In genomic region chr11:125625594-125626380, GRCh38 we compare ENCODE assay signal across 8 cellular contexts. TPM values are rescaled to one million over a fixed set of nuclear protein-coding genes. Genes with fewer than 3 reads are reported as not detected.
DNase-seq lines count a peak whose midpoint lies in the region; ATAC-seq and TF ChIP-seq lines count a peak whose summit lies in the region.

No MANE protein-coding gene starts in this region.

- no peaks in the 10 kb centered on the region for H3K9me3 ChIP-seq in colonic mucosa

- peak overlapping the region; percentile 89 for H3K27ac ChIP-seq in colonic mucosa

- intact Hi-C loops in colonic mucosa (cut with DNase I) = no loop called here
- intact Hi-C loops in left colon (cut with DNase I, micrococcal nuclease) = loop anchor here in 1 of 2 donors (10.0 kb wide), 1 partner anchor 259 kb away; the partner anchor contains the start of gene HYLS1

- peak overlapping the region; percentile 76 for H3K4me3 ChIP-seq in colonic mucosa

- H3K4me1 ChIP-seq in colonic mucosa = peaks cover 4% of the 10 kb centered on the region

- H3K36me3 ChIP-seq in colonic mucosa = no peaks in the 10 kb centered on the region

- H3K27me3 ChIP-seq in colonic mucosa = no peaks in the 10 kb centered on the region

- peak; percentile 93 for DNase-seq in Ammon's horn (ENCODE audit: low spot score)
- DNase-seq in NCI-H446 treated with DMSO at 0.1 percent for 48 hours (lab: John Stamatoyannopoulos, UW) = peak; percentile 87
- DNase-seq in activated CD4-positive, alpha-beta T cell treated with anti-CD3 and anti-CD28 coated beads for 4 hours = peak; percentile 79 to 85
- peak; percentile 92 for DNase-seq in colonic mucosa
- DNase-seq in left colon = peak; percentile 84 to 92
- peak; percentile 77 to 78 for DNase-seq in stimulated activated CD4-positive, alpha-beta T cell treated with anti-CD3 and anti-CD28 coated beads, Interleukin-1b, Interleukin-23, amount 100 ng/mL, for 4 hours (ENCODE audit: low read depth in 2 of 2)

- H3K9ac ChIP-seq in colonic mucosa (ENCODE audit: low read depth in 2 of 2, low read length in 2 of 2) = peak overlapping the region; percentile 75 to 92

- ATAC-seq in GM19043 (IDR thresholded peaks at IDR 0.05; ENCODE audit: low read depth, unreplicated experiment) (peak; percentile 83), HG03378 (IDR thresholded peaks at IDR 0.05; ENCODE audit: unreplicated experiment) (peak; percentile 71), left colon (peak; percentile 89)

- no peak for TF ChIP-seq CTCF in colonic mucosa (IDR thresholded peaks at IDR 0.05)

RNA-seq across cellular contexts. Expression of gene CHEK1, which starts 0.8 kb away (rescaled TPM):
- total RNA-seq in colonic mucosa (10 to 100 TPM; 15.6 to 44.6 TPM), left colon (10 to 100 TPM in 1 of 2 donors, 1 to 10 TPM in 1; 6.6 to 15.0 TPM)

RNA-seq across cellular contexts. Expression of gene STT3A, which starts 33.1 kb away (rescaled TPM):
- total RNA-seq in colonic mucosa (100 to 1,000 TPM; 130 to 183 TPM), left colon (100 to 1,000 TPM in 1 of 2 donors, 10 to 100 TPM in 1; 97.1 to 118 TPM)

RNA-seq across cellular contexts. Expression of gene ACRV1, which starts 54.9 kb away (rescaled TPM):
- not detected for total RNA-seq in colonic mucosa
- not detected for total RNA-seq in left colon

RNA-seq across cellular contexts. Expression of gene EI24, which starts 56.5 kb away (rescaled TPM):
- total RNA-seq in colonic mucosa = 100 to 1,000 TPM in 1 of 2 donors, 10 to 100 TPM in 1; 82.3 to 127 TPM
- 10 to 100 TPM; 71.9 to 85.1 TPM for total RNA-seq in left colon

Comparison
In these comparisons a context has a peak if more than half of its experiments do, and no peak if none do; other contexts are left out.
1. Peak in every context shown above with its lines: DNase-seq, ATAC-seq, H3K4me3 ChIP-seq and H3K27ac ChIP-seq.